In the genomic region with DNA sequence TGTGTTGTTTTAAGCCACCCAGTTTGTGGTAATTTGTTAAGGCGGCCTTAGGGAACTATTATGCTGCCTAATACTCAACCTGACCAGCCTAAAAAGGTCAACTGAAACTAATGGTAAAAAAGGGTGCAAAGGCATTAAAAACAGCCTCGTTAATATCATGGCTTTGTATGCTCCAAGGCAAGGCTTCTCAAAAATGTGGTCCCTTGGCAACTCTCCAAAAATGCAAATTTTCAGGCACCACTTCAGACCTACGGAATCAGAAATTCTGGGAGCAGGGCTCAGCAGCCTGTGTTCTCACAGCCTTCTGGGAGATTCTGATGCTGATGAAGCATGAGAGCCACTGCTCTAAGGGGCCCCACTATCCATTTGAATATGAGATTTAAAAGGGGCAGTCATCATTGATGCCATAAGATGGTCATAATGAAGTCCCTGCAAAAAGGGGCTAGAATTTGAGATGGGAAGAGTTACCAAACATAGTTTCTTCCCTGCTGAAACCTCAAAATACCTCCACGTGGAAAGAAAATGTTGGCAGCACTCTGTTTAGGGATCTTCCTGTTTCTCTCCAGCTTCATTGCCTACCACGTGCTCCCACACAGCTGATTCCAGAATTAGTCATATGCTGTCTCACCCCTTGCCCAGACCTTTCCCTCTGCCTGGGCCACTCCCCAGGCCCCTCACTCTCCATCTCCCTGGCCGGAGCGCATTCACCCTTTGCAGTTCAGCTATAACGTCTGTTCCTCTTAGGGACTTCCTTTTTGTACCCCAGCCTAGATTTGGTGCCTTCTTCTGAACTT, we compare ENCODE assay signal across 10 cellular contexts. TPM values are rescaled to one million over a fixed set of nuclear protein-coding genes. Genes with fewer than 3 reads are reported as not detected.
DNase-seq lines count a peak whose midpoint lies in the region; ATAC-seq and TF ChIP-seq lines count a peak whose summit lies in the region.
"Had no signal": no experiment of that assay in that cellular context is flagged by ENCODE, and none has a peak within 500 bp of the region (broad histone marks: within the 10 kb centered on the region; RNA-seq: fewer than 3 reads in every experiment).

No MANE protein-coding gene starts in this region.

- TF ChIP-seq CTCF in heart right ventricle (IDR thresholded peaks at IDR 0.05), result no peak

- no peak overlapping the region for H3K27ac Mint-ChIP-seq in T-cell
- H3K27ac Mint-ChIP-seq: natural killer cell treated with Interleukin-12 subunit alpha and Interleukin-12 subunit beta and Interleukin-15 and Interleukin-18, amount 100 ng/mL, for 72 hours had no signal

- DNase-seq in heart right ventricle (no peak), Right ventricle myocardium inferior (ENCODE audit: missing footprints) (no peak), astrocyte of the hippocampus (ENCODE audit: low read depth, low spot score) (peak; percentile 85), kidney glomerular epithelial cell (lab: John Stamatoyannopoulos, UW) (peak; percentile 55), T-cell (no peak), NCI-H2107 (lab: John Stamatoyannopoulos, UW) (no peak)
- no peak for DNase-seq in effector CD8-positive, alpha-beta T cell (lab: John Stamatoyannopoulos, UW)
- DNase-seq: BE2C had no signal

- H3K27ac ChIP-seq in heart right ventricle, result peak overlapping the region in 8 of 10 donors; percentile 25 to 77 (median 73)

- no peak overlapping the region for H3K4me3 Mint-ChIP-seq in T-cell
- H3K4me3 Mint-ChIP-seq: natural killer cell treated with Interleukin-12 subunit alpha and Interleukin-12 subunit beta and Interleukin-15 and Interleukin-18, amount 100 ng/mL, for 72 hours had no signal

- ATAC-seq in heart right ventricle (peak in 5 of 8 donors; percentile 13 to 51 (median 38)), Right ventricle myocardium inferior (no peak), HG03025 (IDR thresholded peaks at IDR 0.05; ENCODE audit: low FRiP score, unreplicated experiment) (no peak), T-cell (replicated peaks in 1 of 4) (no peak)
- ATAC-seq: natural killer cell treated with Interleukin-12 subunit alpha and Interleukin-12 subunit beta and Interleukin-15 and Interleukin-18, amount 100 ng/mL, for 72 hours had no signal

- peaks cover 8 to 23% of the 10 kb centered on the region in 2 donors for H3K27me3 Mint-ChIP-seq in T-cell

- no peaks in the 10 kb centered on the region for H3K27me3 ChIP-seq in heart right ventricle
- H3K27me3 ChIP-seq: BE2C had no signal

- CTCF ChIA-PET in T-cell (lab: Charles Lee), result no interaction called here

- POLR2A ChIA-PET in T-cell (lab: Charles Lee), result no interaction called here

- H3K9me3 ChIP-seq in heart right ventricle, result no peaks in the 10 kb centered on the region
- H3K9me3 ChIP-seq: BE2C had no signal

- H3K9me3 Mint-ChIP-seq in T-cell, result no peaks in the 10 kb centered on the region
- H3K9me3 Mint-ChIP-seq: natural killer cell treated with Interleukin-12 subunit alpha and Interleukin-12 subunit beta and Interleukin-15 and Interleukin-18, amount 100 ng/mL, for 72 hours had no signal

- peaks cover 6 to 24% (median 8%) of the 10 kb centered on the region in 3 donors for H3K4me1 Mint-ChIP-seq in T-cell

- no peak overlapping the region for H3K4me3 ChIP-seq in heart right ventricle

- peaks cover 12 to 69% (median 48%) of the 10 kb centered on the region in 9 donors for H3K4me1 ChIP-seq in heart right ventricle

- intact Hi-C loops in heart right ventricle (cut with DNase I), result loop anchor here in 4 of 10 donors (5.0 to 10.0 kb wide), 3 partner anchors 43 to 73 kb away; a partner anchor contains a TSS
- intact Hi-C loops in Right ventricle myocardium inferior (cut with DNase I), result no loop called here

- 42 to 45% methylated on average over 8 of the region's 8 CpGs for WGBS in heart right ventricle, 2 donors

- H3K36me3 ChIP-seq in heart right ventricle, result no peaks in the 10 kb centered on the region
- H3K36me3 ChIP-seq: BE2C had no signal

- no peaks in the 10 kb centered on the region for H3K36me3 Mint-ChIP-seq in T-cell
- H3K36me3 Mint-ChIP-seq: natural killer cell treated with Interleukin-12 subunit alpha and Interleukin-12 subunit beta and Interleukin-15 and Interleukin-18, amount 100 ng/mL, for 72 hours had no signal

RNA-seq across cellular contexts. Expression of a gene that starts 46.7 kb away (rescaled TPM):
- total RNA-seq in heart right ventricle (100 to 1,000 TPM in 5 of 10 donors, 10 to 100 TPM in 5; 96.7 to 136 (median 102) TPM), Right ventricle myocardium inferior (102 TPM), T-cell (10 to 100 TPM; 29.7 to 39.3 (median 37.9) TPM)
- 10 to 100 TPM; 81.2 to 95.4 TPM for polyA plus RNA-seq in heart right ventricle

Comparison
In these comparisons a context has a peak if more than half of its experiments do, and no peak if none do; other contexts are left out.
1. ATAC-seq: peak in heart right ventricle (5 of 8); none in Right ventricle myocardium inferior (single experiment), HG03025 (single experiment) and T-cell (0 of 4).
2. DNase-seq: peak in astrocyte of the hippocampus (single experiment) and kidney glomerular epithelial cell (single experiment); none in heart right ventricle (0 of 2), Right ventricle myocardium inferior (single experiment), T-cell (0 of 34), NCI-H2107 (single experiment) and effector CD8-positive, alpha-beta T cell (single experiment).